ENCODE assay signal across 15 cellular contexts in the genomic region with DNA sequence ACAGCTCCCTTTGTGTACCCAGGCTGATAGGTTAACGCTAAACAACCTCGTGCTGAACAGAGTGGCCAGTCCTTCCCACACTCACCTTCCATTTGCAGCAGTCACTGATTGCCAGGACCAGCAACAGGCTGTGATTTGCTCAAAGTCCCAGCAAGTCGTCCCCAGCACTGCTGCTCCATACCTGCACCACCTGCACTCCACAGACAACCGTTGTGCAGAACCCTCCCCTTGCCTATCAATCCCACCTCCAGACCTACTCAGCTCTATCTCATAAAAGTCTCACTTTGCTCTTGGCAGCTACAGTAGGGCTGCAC. TPM values are rescaled to one million over a fixed set of nuclear protein-coding genes. Genes with fewer than 3 reads are reported as not detected.
DNase-seq lines count a peak whose midpoint lies in the region; ATAC-seq, FAIRE-seq and TF ChIP-seq lines count a peak whose summit lies in the region.
"Had no signal": no experiment of that assay in that cellular context is flagged by ENCODE, and none has a peak within 500 bp of the region (broad histone marks: within the 10 kb centered on the region; RNA-seq: fewer than 3 reads in every experiment).

No MANE protein-coding gene starts in this region.

- peaks cover 43% of the 10 kb centered on the region for H3K4me1 Mint-ChIP-seq in neural progenitor cell

- H3K4me3 ChIP-seq in DND-41 (ENCODE audit: low read depth in 1 of 2, low read length in 2 of 2) (no peak overlapping the region), HCT116 (replicated peaks in 1 of 2; ENCODE audit: low read depth in 1 of 2, low read length in 2 of 2) (no peak overlapping the region), H1 (ENCODE audit: extremely low read depth in 1 of 4, insufficient read depth in 2 of 4, low read depth in 3 of 4, low read length in 4 of 4) (no peak overlapping the region), neural progenitor cell (no peak overlapping the region), HAP-1 (no peak overlapping the region)
- H3K4me3 ChIP-seq: BLaER1, thyroid gland had no signal

- H3K18ac ChIP-seq in H1 (ENCODE audit: extremely low read depth, low read length), result no peak overlapping the region

- CTCF ChIA-PET in HCT116 (lab: Charles Lee) (interaction anchor here (0.9 to 1.9 kb wide), 5 partner anchors 19 to 549 kb away, joined by 3 to 10 read pairs (median 4); no protein-coding TSS in a partner anchor), H1 (lab: Charles Lee; ENCODE audit: partially characterized antibody) (interaction anchor here (0.6 to 4.6 kb wide), 34 partner anchors 9 to 1246 kb away, joined by 3 to 42 read pairs (median 4); partner anchors contain the start of gene SCML4)

- H3K4ac ChIP-seq in H1 (replicated peaks; ENCODE audit: insufficient read length, low read depth, low read length), result no peak overlapping the region

- no peaks in the 10 kb centered on the region for H3K9me3 Mint-ChIP-seq in neural progenitor cell

- H3K27me3 ChIP-seq in DND-41 (ENCODE audit: insufficient read depth, low read length, poor library complexity), result no peaks in the 10 kb centered on the region
- H3K27me3 ChIP-seq in HCT116 (ENCODE audit: insufficient read depth, low read length), result no peaks in the 10 kb centered on the region
- H3K27me3 ChIP-seq in H1 (replicated peaks in 1 of 4; ENCODE audit: control insufficient read depth in 3 of 4, extremely low read depth in 1 of 4, insufficient read depth in 3 of 4, low read length in 3 of 4), result no peaks in the 10 kb centered on the region
- no peaks in the 10 kb centered on the region for H3K27me3 ChIP-seq in neural progenitor cell
- H3K27me3 ChIP-seq in HAP-1 (ENCODE audit: low read depth), result no peaks in the 10 kb centered on the region
- H3K27me3 ChIP-seq: BLaER1, thyroid gland had no signal

- ATAC-seq in DND-41 (ENCODE audit: insufficient read depth, low read depth), result peak; percentile 36; the same call in 2 of the 3 replicates
- peak; percentile 69 for ATAC-seq in HCT116

- no TSS peak for BruUV-seq in HCT116 (replicated peaks; lab: Mats Ljungman, UMichigan)

- peaks cover 18% of the 10 kb centered on the region for H3K36me3 Mint-ChIP-seq in neural progenitor cell

- H3K23ac ChIP-seq in H1 (ENCODE audit: insufficient read length), result no peak overlapping the region

- H2AK5ac ChIP-seq in H1 (ENCODE audit: low read depth, low read length), result no peak overlapping the region

- no peak overlapping the region for H3K4me3 Mint-ChIP-seq in neural progenitor cell

- H2BK5ac ChIP-seq in H1 (ENCODE audit: low read depth, low read length), result no peak overlapping the region

- no peak for FAIRE-seq in H1 (lab: Jason Lieb, UNC)

- no peak overlapping the region; the same call in 1 of the 2 replicates for H2BK12ac ChIP-seq in H1 (ENCODE audit: low read depth, low read length)

- no peak overlapping the region for H2BK120ac ChIP-seq in H1 (replicated peaks; ENCODE audit: low read depth, low read length)

- RAD21 ChIA-PET in HCT116 (lab: Charles Lee; ENCODE audit: low non-redundant PET in 1 of 2, low total read pairs in 2 of 2, uncharacterized antibody in 2 of 2, unreplicated experiment in 2 of 2), result no interaction called here

- no peak overlapping the region for H4K91ac ChIP-seq in H1 (replicated peaks; ENCODE audit: insufficient read length, low read length)

- H3K27me3 Mint-ChIP-seq in neural progenitor cell (ENCODE audit: insufficient read depth, low read depth), result no peaks in the 10 kb centered on the region

- no peak overlapping the region; the same call in 1 of the 2 replicates for H2BK15ac ChIP-seq in H1 (ENCODE audit: low read length)

- TF ChIP-seq CTCF in DND-41 (IDR thresholded peaks at IDR 0.05; ENCODE audit: borderline replicate concordance, extremely low read depth, low read length, poor library complexity, severe bottlenecking) (no peak), HCT116 (IDR thresholded peaks at IDR 0.05 in 2 of 3, conservative IDR thresholded peaks at IDR 0.05 in 1 of 3; ENCODE audit: borderline replicate concordance in 1 of 3, insufficient read depth in 1 of 3, low read depth in 2 of 3, low read length in 2 of 3) (no peak), H1 (IDR thresholded peaks at IDR 0.05; ENCODE audit: control extremely low read depth in 1 of 3, insufficient read depth in 1 of 3, low read depth in 1 of 3, low read length in 3 of 3) (no peak), neural progenitor cell (IDR thresholded peaks at IDR 0.05) (no peak)

- H3F3A ChIP-seq in neural progenitor cell (ENCODE audit: low read depth), result peaks cover 36% of the 10 kb centered on the region

- H2AFZ ChIP-seq in DND-41 (ENCODE audit: low read depth, low read length) (no peak overlapping the region), HCT116 (ENCODE audit: low read depth, low read length, poor library complexity, severe bottlenecking) (no peak overlapping the region), H1 (ENCODE audit: low read length) (no peak overlapping the region), neural progenitor cell (replicated peaks) (no peak overlapping the region)

- no peak overlapping the region for H3K56ac ChIP-seq in H1 (replicated peaks; ENCODE audit: insufficient read length, low read depth, low read length)

- H4K20me1 ChIP-seq in DND-41 (ENCODE audit: insufficient read depth, low read length) (peaks cover 5% of the 10 kb centered on the region; the same call in 1 of the 2 replicates), HCT116 (ENCODE audit: insufficient read depth) (no peaks in the 10 kb centered on the region), H1 (replicated peaks in 1 of 2; ENCODE audit: control insufficient read depth in 1 of 2, insufficient read depth in 2 of 2, low read length in 2 of 2) (no peaks in the 10 kb centered on the region), neural progenitor cell (ENCODE audit: low read depth) (no peaks in the 10 kb centered on the region)

- H3K4me1 ChIP-seq in DND-41 (ENCODE audit: insufficient read depth, low read length) (no peaks in the 10 kb centered on the region), HCT116 (ENCODE audit: control insufficient read depth in 1 of 2, insufficient read depth in 2 of 2, low read length in 2 of 2) (no peaks in the 10 kb centered on the region), H1 (replicated peaks in 1 of 4; ENCODE audit: control insufficient read depth in 3 of 4, insufficient read depth in 4 of 4, low read length in 3 of 4) (peaks cover 0 to 14% (median 10%) of the 10 kb centered on the region in 4 experiments), neural progenitor cell (peaks cover 30% of the 10 kb centered on the region), HAP-1 (peaks cover 14% of the 10 kb centered on the region)
- H3K4me1 ChIP-seq: BLaER1, thyroid gland had no signal

- H3K14ac ChIP-seq in H1 (ENCODE audit: insufficient read length), result no peak overlapping the region

- TF ChIP-seq EP300 in H1 (IDR thresholded peaks at IDR 0.05; ENCODE audit: borderline replicate concordance in 1 of 2, low read depth in 2 of 2, low read length in 2 of 2), result no peak

- peak overlapping the region; percentile 80 for H3K27ac Mint-ChIP-seq in neural progenitor cell

- intact Hi-C loops in HCT116 (cut with micrococcal nuclease), result no loop called here

- H3K79me2 ChIP-seq in DND-41 (ENCODE audit: insufficient read depth, low read length), result no peaks in the 10 kb centered on the region
- no peaks in the 10 kb centered on the region for H3K79me2 ChIP-seq in HCT116 (ENCODE audit: insufficient read depth, low read length)
- H3K79me2 ChIP-seq in H1 (ENCODE audit: control insufficient read depth in 1 of 2, insufficient read depth in 2 of 2, low read length in 2 of 2), result no peaks in the 10 kb centered on the region
- H3K79me2 ChIP-seq in neural progenitor cell (ENCODE audit: low read depth), result no peaks in the 10 kb centered on the region

- H3K9me3 ChIP-seq in DND-41 (ENCODE audit: insufficient read depth, low read length, severe bottlenecking) (no peaks in the 10 kb centered on the region), HCT116 (ENCODE audit: control insufficient read depth in 1 of 2, insufficient read depth in 1 of 2, low read depth in 1 of 2, low read length in 2 of 2) (no peaks in the 10 kb centered on the region), H1 (ENCODE audit: insufficient read depth in 2 of 2, low read depth in 1 of 2, low read length in 1 of 2) (no peaks in the 10 kb centered on the region), neural progenitor cell (ENCODE audit: low read depth) (no peaks in the 10 kb centered on the region), HAP-1 (no peaks in the 10 kb centered on the region)
- H3K9me3 ChIP-seq: BLaER1, thyroid gland had no signal

- in situ Hi-C loops in HAP-1 (cut with MboI; ENCODE audit: low sequenced_read_pairs), result no loop called here

- H2BK20ac ChIP-seq in H1 (ENCODE audit: low read length), result no peak overlapping the region

- H3K23me2 ChIP-seq in H1 (ENCODE audit: low read depth, low read length), result no peaks in the 10 kb centered on the region

- H3K36me3 ChIP-seq in DND-41 (ENCODE audit: insufficient read depth, low read length) (peaks cover 35% of the 10 kb centered on the region), HCT116 (ENCODE audit: control insufficient read depth in 1 of 2, insufficient read depth in 2 of 2, low read length in 2 of 2) (peaks cover 0 to 6% of the 10 kb centered on the region in 2 experiments; a peak in 1 of 4 replicates), H1 (ENCODE audit: control insufficient read depth in 2 of 4, insufficient read depth in 4 of 4, low read length in 3 of 4) (peaks cover 0 to 15% (median 0%) of the 10 kb centered on the region in 4 experiments; a peak in 2 of 8 replicates), neural progenitor cell (peaks cover 9% of the 10 kb centered on the region), HAP-1 (replicated peaks) (peaks cover 9% of the 10 kb centered on the region)

- H3K27ac ChIP-seq in DND-41 (ENCODE audit: low read length) (no peak overlapping the region), HCT116 (ENCODE audit: low read depth, low read length) (no peak overlapping the region), H1 (ENCODE audit: low read depth, low read length) (0 out of 2 replicates have a peak overlapping the region, but pooled peaks have one; percentile 1), neural progenitor cell (no peak overlapping the region)
- H3K27ac ChIP-seq: BLaER1, thyroid gland had no signal

- 36% methylated on average over 4 of the region's 4 CpGs; no CpG with 5 or more reads in 1 of the 2 experiments for WGBS in H1 (ENCODE audit: extremely low coverage in 1 of 2, insufficient coverage in 1 of 2, insufficient read length in 1 of 2, insufficient replicate concordance in 2 of 2, low coverage in 1 of 2, low lambda C conversion rate in 2 of 2, missing lambda C conversion rate in 1 of 2), 2 experiments

- H3K79me1 ChIP-seq in H1 (ENCODE audit: low read depth, low read length), result no peaks in the 10 kb centered on the region

- H4K8ac ChIP-seq in H1 (ENCODE audit: extremely low read depth, insufficient read depth, low read length), result no peak overlapping the region

- POLR2A ChIA-PET in HCT116 (lab: Charles Lee), result no interaction called here
- POLR2A ChIA-PET in H1 (lab: Charles Lee; ENCODE audit: partially characterized antibody), result interaction anchor here (0.7 to 1.6 kb wide), 2 partner anchors 9 to 22 kb away, joined by 3 to 6 read pairs; no protein-coding TSS in a partner anchor

- no peaks in the 10 kb centered on the region for H3K9me2 ChIP-seq in HCT116 (ENCODE audit: insufficient read depth)

- TF ChIP-seq POLR2A in HCT116 (IDR thresholded peaks at IDR 0.05; ENCODE audit: borderline replicate concordance, extremely low read depth, insufficient read depth, insufficient read length) (no peak), H1 (IDR thresholded peaks at IDR 0.05; ENCODE audit: control extremely low read depth in 1 of 2, low read depth in 2 of 2, low read length in 2 of 2) (no peak)

- no peak for TF ChIP-seq RAD21 in HCT116 (IDR thresholded peaks at IDR 0.05; ENCODE audit: low read depth)
- TF ChIP-seq RAD21 in H1 (IDR thresholded peaks at IDR 0.05 in 1 of 2, conservative IDR thresholded peaks at IDR 0.05 in 1 of 2; ENCODE audit: low read depth in 2 of 2, low read length in 2 of 2), result no peak

- H3K4me2 ChIP-seq in DND-41 (ENCODE audit: insufficient read depth, low read length) (no peak overlapping the region), HCT116 (ENCODE audit: low read length) (no peak overlapping the region), H1 (ENCODE audit: insufficient read depth in 1 of 2, low read depth in 2 of 2, low read length in 2 of 2) (no peak overlapping the region), neural progenitor cell (no peak overlapping the region)
- H3K4me2 ChIP-seq: BLaER1 had no signal

- no peak overlapping the region for H4K5ac ChIP-seq in H1 (ENCODE audit: insufficient read length, low read depth, low read length)

- H3K9ac ChIP-seq in DND-41 (ENCODE audit: low read depth, low read length) (no peak overlapping the region), HCT116 (ENCODE audit: low read length) (no peak overlapping the region), H1 (replicated peaks in 1 of 4; ENCODE audit: extremely low read depth in 1 of 4, low read depth in 3 of 4, low read length in 3 of 4) (no peak overlapping the region), neural progenitor cell (no peak overlapping the region)
- H3K9ac ChIP-seq: BLaER1 had no signal

- DNase-seq in DND-41 (no peak), HCT116 (ENCODE audit: low read depth, low spot score) (no peak), H1 (ENCODE audit: low read depth in 1 of 2, low spot score in 2 of 2) (peak in 1 of 2 experiments; percentile 61), neural progenitor cell (ENCODE audit: low spot score) (no peak), HAP-1 (ENCODE audit: low spot score in 2 of 2) (no peak), NCI-H526 treated with DMSO at 0.1 percent for 48 hours (lab: John Stamatoyannopoulos, UW) (no peak), H4 (ENCODE audit: low spot score) (no peak)
- no peak for DNase-seq in stimulated activated naive CD4-positive, alpha-beta T cell treated with Interleukin-2 at 50 U/mL for 16 hours (lab: John Stamatoyannopoulos, UW)
- DNase-seq: amniotic stem cell; cerebellar nuclear complex; NK-92 treated with Interleukin-12 subunit alpha and Interleukin-12 subunit beta, amount 100 ng/mL, for 24 hours; stimulated activated CD4-positive, alpha-beta T cell treated with anti-CD3 and anti-CD28 coated beads, Interleukin-2, amount 100 ng/mL, for 24 hours had no signal

RNA-seq across cellular contexts. Expression of gene SCML4, which starts 43.1 kb away (rescaled TPM):
- total RNA-seq in HCT116 (2021; ENCODE audit: unreplicated experiment) (not detected), neural progenitor cell (ENCODE audit: low replicate concordance) (not detected in 2 replicates)
- not detected in 2 replicates for polyA plus RNA-seq in HCT116 (2012)
- total RNA-seq in H1 (2021; fragmentation: NEBNext Ultra II Directional; extraction: Animal tissue kit (Norgen Biotek cat#: 25700)), result not detected in 2 replicates
- not detected in 2 replicates for polyA plus RNA-seq in H1 (2011; rRNA removed)
- not detected for polyA plus RNA-seq in H1 (2011; cell fraction: cytosol; rRNA removed)
- polyA plus RNA-seq in H1 (2011; cell fraction: nucleus; rRNA removed), result not detected
- not detected in 4 replicates for polyA plus RNA-seq in H1 (2012, experiment 1 of 2)
- not detected for polyA plus RNA-seq in H1 (2012, experiment 2 of 2)
- polyA plus RNA-seq in H1 (2013, experiment 1 of 2), result not detected
- not detected for polyA plus RNA-seq in H1 (2013, experiment 2 of 2)
- not detected in 2 replicates for polyA minus RNA-seq in H1 (2011; rRNA and poly(A)+ RNA removed)
- polyA minus RNA-seq in H1 (2011; cell fraction: cytosol; rRNA and poly(A)+ RNA removed), result not detected
- not detected for polyA minus RNA-seq in H1 (2011; cell fraction: nucleus; rRNA and poly(A)+ RNA removed)
- total RNA-seq in H4 (2014; rRNA removed; shearing (Covaris generic)), result not detected in 2 replicates
- total RNA-seq: Daoy had no signal
